12 cellular contexts compared by ENCODE assay signal in genomic region chr19:42193294-42193693, GRCh38. TPM values are rescaled to one million over a fixed set of nuclear protein-coding genes. Genes with fewer than 3 reads are reported as not detected.
A peak's percentile ranks its signal among the peaks of the same experiment; 100 is the strongest.
DNase-seq lines count a peak whose midpoint lies in the region; ATAC-seq and TF ChIP-seq lines count a peak whose summit lies in the region.
"Had no signal": no experiment of that assay in that cellular context is flagged by ENCODE, and none has a peak within 500 bp of the region (broad histone marks: within the 10 kb centered on the region; RNA-seq: fewer than 3 reads in every experiment).

No MANE protein-coding gene starts in this region.

- POLR2A ChIA-PET in CD4-positive, alpha-beta T cell (lab: Charles Lee): interaction anchor here (0.7 kb wide), 1 partner anchor 115 kb away, joined by 4 read pairs; no protein-coding TSS in a partner anchor
- POLR2A ChIA-PET in PC-3 (lab: Charles Lee; ENCODE audit: unreplicated experiment): no interaction called here

- peaks cover 65% of the 10 kb centered on the region for H3K4me1 Mint-ChIP-seq in CD4-positive, alpha-beta T cell (ENCODE audit: low read depth)

- 81 to 84% methylated on average over 1 of the region's 1 CpG for WGBS in testis, 2 donors

- no peak overlapping the region for H3K4me3 Mint-ChIP-seq in CD4-positive, alpha-beta T cell
- H3K4me3 Mint-ChIP-seq: B cell had no signal

- H3K9me2 ChIP-seq in PC-3 (replicated peaks; ENCODE audit: low read length): no peaks in the 10 kb centered on the region

- BruUV-seq in PC-3 (replicated peaks; lab: Mats Ljungman, UMichigan): no TSS peak

- H3K4me3 ChIP-seq in PC-3 (ENCODE audit: low read length) (no peak overlapping the region), colonic mucosa (no peak overlapping the region), neutrophil (ENCODE audit: low read depth in 1 of 2, low read length in 1 of 2) (no peak overlapping the region), testis (no peak overlapping the region)

- H3K27me3 ChIP-seq in CD4-positive, alpha-beta T cell (ENCODE audit: control insufficient read depth, insufficient read depth, low read length): no peaks in the 10 kb centered on the region
- no peaks in the 10 kb centered on the region for H3K27me3 ChIP-seq in PC-3 (ENCODE audit: low read length)
- no peaks in the 10 kb centered on the region for H3K27me3 ChIP-seq in colonic mucosa
- H3K27me3 ChIP-seq in neutrophil: no peaks in the 10 kb centered on the region
- no peaks in the 10 kb centered on the region for H3K27me3 ChIP-seq in testis

- no peak for TF ChIP-seq POLR2A in testis (IDR thresholded peaks at IDR 0.05)

- H3K27ac ChIP-seq in CD4-positive, alpha-beta T cell (ENCODE audit: low read depth, low read length): no peak overlapping the region
- H3K27ac ChIP-seq in PC-3 (ENCODE audit: low read length): peak overlapping the region; percentile 74
- peak overlapping the region; percentile 67 for H3K27ac ChIP-seq in colonic mucosa
- H3K27ac ChIP-seq in neutrophil: peak overlapping the region; percentile 55
- H3K27ac ChIP-seq in testis: no peak overlapping the region

- H3K36me3 ChIP-seq in PC-3 (ENCODE audit: low read depth, low read length) (no peaks in the 10 kb centered on the region), colonic mucosa (no peaks in the 10 kb centered on the region), neutrophil (peaks cover 8% of the 10 kb centered on the region), testis (ENCODE audit: low read depth, missing control alignments) (no peaks in the 10 kb centered on the region)

- H3K27ac Mint-ChIP-seq in CD4-positive, alpha-beta T cell: peak overlapping the region; percentile 49
- H3K27ac Mint-ChIP-seq: B cell had no signal

- DNase-seq in CD4-positive, alpha-beta T cell: no peak
- DNase-seq in PC-3: no peak
- no peak for DNase-seq in colonic mucosa
- no peak for DNase-seq in testis
- no peak for DNase-seq in NCI-H69 (lab: John Stamatoyannopoulos, UW)
- DNase-seq: C1 segment of cervical spinal cord; CD4-positive, alpha-beta memory T cell; DND-41; GDM1 had no signal

- H3K4me2 ChIP-seq in PC-3 (ENCODE audit: low read length): no peak overlapping the region

- intact Hi-C loops in CD4-positive, alpha-beta T cell (cut with DNase I, micrococcal nuclease): no loop called here
- intact Hi-C loops in PC-3 (cut with micrococcal nuclease): no loop called here
- intact Hi-C loops in colonic mucosa (cut with DNase I): no loop called here
- intact Hi-C loops in testis (cut with DNase I; ENCODE audit: low total_unique reads): no loop called here

- H2AFZ ChIP-seq in PC-3 (ENCODE audit: low read length): no peak overlapping the region

- CTCF ChIA-PET in CD4-positive, alpha-beta T cell (lab: Charles Lee): interaction anchor here (1.2 kb wide), 1 partner anchor 23 kb away, joined by 3 read pairs; no protein-coding TSS in a partner anchor
- CTCF ChIA-PET in PC-3 (lab: Charles Lee): no interaction called here

- no peaks in the 10 kb centered on the region for H3K27me3 Mint-ChIP-seq in CD4-positive, alpha-beta T cell
- H3K27me3 Mint-ChIP-seq: B cell; CD4-positive, alpha-beta memory T cell had no signal

- H3K36me3 Mint-ChIP-seq in CD4-positive, alpha-beta T cell (ENCODE audit: low read depth): peaks cover 25% of the 10 kb centered on the region

- TF ChIP-seq CTCF in CD4-positive, alpha-beta T cell (IDR thresholded peaks at IDR 0.05): no peak
- no peak for TF ChIP-seq CTCF in PC-3 (conservative IDR thresholded peaks at IDR 0.05; ENCODE audit: low read depth, low read length)
- no peak for TF ChIP-seq CTCF in colonic mucosa (IDR thresholded peaks at IDR 0.05)
- no peak for TF ChIP-seq CTCF in neutrophil (IDR thresholded peaks at IDR 0.05)
- TF ChIP-seq CTCF in testis (IDR thresholded peaks at IDR 0.05): no peak

- H3K4me1 ChIP-seq in PC-3 (ENCODE audit: insufficient read depth, low read length) (peaks cover 30% of the 10 kb centered on the region), colonic mucosa (peaks cover 10% of the 10 kb centered on the region), neutrophil (ENCODE audit: control insufficient read depth in 1 of 2, insufficient read depth in 1 of 2, low read depth in 1 of 2, low read length in 1 of 2) (peaks cover 45 to 46% of the 10 kb centered on the region in 2 experiments), testis (no peaks in the 10 kb centered on the region)

- H3K9me3 ChIP-seq in CD4-positive, alpha-beta T cell (ENCODE audit: control insufficient read depth, low read length): no peaks in the 10 kb centered on the region
- no peaks in the 10 kb centered on the region for H3K9me3 ChIP-seq in PC-3 (ENCODE audit: low read length)
- H3K9me3 ChIP-seq in colonic mucosa: no peaks in the 10 kb centered on the region
- H3K9me3 ChIP-seq in neutrophil: no peaks in the 10 kb centered on the region
- H3K9me3 ChIP-seq in testis: no peaks in the 10 kb centered on the region

- ATAC-seq in CD4-positive, alpha-beta T cell (ENCODE audit: poor library complexity): no peak
- no peak for ATAC-seq in PC-3
- no peak for ATAC-seq in GM18867 (IDR thresholded peaks at IDR 0.05; ENCODE audit: unreplicated experiment)

- H3F3A ChIP-seq in PC-3 (ENCODE audit: low read length, unreplicated experiment): no peaks in the 10 kb centered on the region

- H3K9ac ChIP-seq in PC-3 (ENCODE audit: low read length) (no peak overlapping the region), colonic mucosa (ENCODE audit: low read depth in 2 of 2, low read length in 2 of 2) (no peak overlapping the region)

- H4K20me1 ChIP-seq in PC-3 (ENCODE audit: low read length): no peaks in the 10 kb centered on the region

- H3K79me2 ChIP-seq in PC-3 (ENCODE audit: low read length): no peaks in the 10 kb centered on the region

- H3K9me3 Mint-ChIP-seq in CD4-positive, alpha-beta T cell: peaks cover 3% of the 10 kb centered on the region

RNA-seq across cellular contexts. Expression of gene DEDD2, which starts 24.2 kb away (rescaled TPM):
- total RNA-seq in CD4-positive, alpha-beta T cell: 100 to 1,000 TPM in 1 of 2 experiments, 10 to 100 TPM in 1; 96.5 to 103 TPM
- total RNA-seq in PC-3 (2014; rRNA removed): 34.4 and 38.2 TPM in 2 replicates
- 10 to 100 TPM; 27.0 to 33.8 TPM for total RNA-seq in colonic mucosa
- total RNA-seq in testis: 10 to 100 TPM; 54.4 to 80.0 TPM
- 40.7 TPM for polyA plus RNA-seq in testis (ENCODE audit: insufficient read depth, low read depth, low replicate concordance)

RNA-seq across cellular contexts. Expression of gene ZNF526, which starts 26.8 kb away (rescaled TPM):
- 1 to 10 TPM; 5.0 to 6.2 TPM for total RNA-seq in CD4-positive, alpha-beta T cell
- total RNA-seq in PC-3 (2014; rRNA removed) (5.1 and 6.1 TPM in 2 replicates), colonic mucosa (10 to 100 TPM in 1 of 2 donors, 1 to 10 TPM in 1; 9.3 to 12.8 TPM), testis (10 to 100 TPM; 10.1 to 12.2 TPM)
- 10.1 TPM for polyA plus RNA-seq in testis (ENCODE audit: insufficient read depth, low read depth, low replicate concordance)

RNA-seq across cellular contexts. Expression of gene GSK3A, which starts 49.1 kb away (rescaled TPM):
- 10 to 100 TPM; 13.6 to 13.9 TPM for total RNA-seq in CD4-positive, alpha-beta T cell
- total RNA-seq in PC-3 (2014; rRNA removed) (25.0 and 29.0 TPM in 2 replicates), colonic mucosa (10 to 100 TPM; 47.8 to 51.8 TPM), testis (10 to 100 TPM; 54.3 to 64.3 TPM)
- 98.1 TPM for polyA plus RNA-seq in testis (ENCODE audit: insufficient read depth, low read depth, low replicate concordance)

Comparison
In these comparisons a context has a peak if more than half of its experiments do, and no peak if none do; other contexts are left out.
1. H3K27ac ChIP-seq: peak in PC-3 (single experiment), colonic mucosa (single experiment) and neutrophil (single experiment); none in CD4-positive, alpha-beta T cell (single experiment) and testis (0 of 2).